ENCODE assay signal across 1 cellular context in genomic region chr1:179293340-179294327, GRCh38.
TF ChIP-seq lines count a peak whose summit lies in the region.

Gene SOAT1 (plus strand): TSS chr1:179293797. CDS start chr1:179302685, 8,888 bp downstream.

TF ChIP-seq in HepG2, 621 proteins besides CTCF, POLR2A, EP300 and RAD21 (continued from another document and continues in another):
- TF ChIP-seq TFAP4 (IDR thresholded peaks at IDR 0.05; ENCODE audit: borderline replicate concordance, low read depth), result no peak
- no peak for TF ChIP-seq CBX1 (IDR thresholded peaks at IDR 0.05; ENCODE audit: low read depth)
- TF ChIP-seq ZNF550 (CRISPR knock-in tag; IDR thresholded peaks at IDR 0.05; ENCODE audit: borderline replicate concordance), result no peak
- no peak for TF ChIP-seq TARDBP (CRISPR knock-in tag; IDR thresholded peaks at IDR 0.05)
- peak; percentile 11; the same call in 1 of the 2 replicates for TF ChIP-seq BHLHE40 (IDR thresholded peaks at IDR 0.05; ENCODE audit: low read length)
- TF ChIP-seq ZNF383 (CRISPR knock-in tag; IDR thresholded peaks at IDR 0.05; ENCODE audit: borderline replicate concordance), result no peak
- no peak for TF ChIP-seq FOXO1 (CRISPR knock-in tag; IDR thresholded peaks at IDR 0.05)
- no peak for TF ChIP-seq ZNF354B (CRISPR knock-in tag; IDR thresholded peaks at IDR 0.05)
- 0 out of 2 replicates have a peak, but pooled peaks have one; percentile 50 for TF ChIP-seq RELA (CRISPR knock-in tag; IDR thresholded peaks at IDR 0.05)
- TF ChIP-seq SMAD9 (CRISPR knock-in tag; IDR thresholded peaks at IDR 0.05), result no peak
- TF ChIP-seq, protein P1, sequence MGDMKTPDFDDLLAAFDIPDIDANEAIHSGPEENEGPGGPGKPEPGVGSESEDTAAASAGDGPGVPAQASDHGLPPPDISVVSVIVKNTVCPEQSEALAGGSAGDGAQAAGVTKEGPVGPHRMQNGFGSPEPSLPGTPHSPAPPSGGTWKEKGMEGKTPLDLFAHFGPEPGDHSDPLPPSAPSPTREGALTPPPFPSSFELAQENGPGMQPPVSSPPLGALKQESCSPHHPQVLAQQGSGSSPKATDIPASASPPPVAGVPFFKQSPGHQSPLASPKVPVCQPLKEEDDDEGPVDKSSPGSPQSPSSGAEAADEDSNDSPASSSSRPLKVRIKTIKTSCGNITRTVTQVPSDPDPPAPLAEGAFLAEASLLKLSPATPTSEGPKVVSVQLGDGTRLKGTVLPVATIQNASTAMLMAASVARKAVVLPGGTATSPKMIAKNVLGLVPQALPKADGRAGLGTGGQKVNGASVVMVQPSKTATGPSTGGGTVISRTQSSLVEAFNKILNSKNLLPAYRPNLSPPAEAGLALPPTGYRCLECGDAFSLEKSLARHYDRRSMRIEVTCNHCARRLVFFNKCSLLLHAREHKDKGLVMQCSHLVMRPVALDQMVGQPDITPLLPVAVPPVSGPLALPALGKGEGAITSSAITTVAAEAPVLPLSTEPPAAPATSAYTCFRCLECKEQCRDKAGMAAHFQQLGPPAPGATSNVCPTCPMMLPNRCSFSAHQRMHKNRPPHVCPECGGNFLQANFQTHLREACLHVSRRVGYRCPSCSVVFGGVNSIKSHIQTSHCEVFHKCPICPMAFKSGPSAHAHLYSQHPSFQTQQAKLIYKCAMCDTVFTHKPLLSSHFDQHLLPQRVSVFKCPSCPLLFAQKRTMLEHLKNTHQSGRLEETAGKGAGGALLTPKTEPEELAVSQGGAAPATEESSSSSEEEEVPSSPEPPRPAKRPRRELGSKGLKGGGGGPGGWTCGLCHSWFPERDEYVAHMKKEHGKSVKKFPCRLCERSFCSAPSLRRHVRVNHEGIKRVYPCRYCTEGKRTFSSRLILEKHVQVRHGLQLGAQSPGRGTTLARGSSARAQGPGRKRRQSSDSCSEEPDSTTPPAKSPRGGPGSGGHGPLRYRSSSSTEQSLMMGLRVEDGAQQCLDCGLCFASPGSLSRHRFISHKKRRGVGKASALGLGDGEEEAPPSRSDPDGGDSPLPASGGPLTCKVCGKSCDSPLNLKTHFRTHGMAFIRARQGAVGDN (CRISPR knock-in tag; IDR thresholded peaks at IDR 0.05), result peak; percentile 91
- peak; percentile 93 for TF ChIP-seq RBFOX2 (IDR thresholded peaks at IDR 0.05; ENCODE audit: low read depth, low read length)
- no peak for TF ChIP-seq ZFP1 (CRISPR knock-in tag; IDR thresholded peaks at IDR 0.05)
- TF ChIP-seq STAG1 (CRISPR knock-in tag; IDR thresholded peaks at IDR 0.05), result no peak
- TF ChIP-seq MAFG (CRISPR knock-in tag; IDR thresholded peaks at IDR 0.05), result no peak
- 0 out of 2 replicates have a peak, but pooled peaks have one; percentile 13 for TF ChIP-seq TP53 (CRISPR knock-in tag; conservative IDR thresholded peaks at IDR 0.05)
- TF ChIP-seq SIN3B (IDR thresholded peaks at IDR 0.05; ENCODE audit: low read length), result no peak
- 0 out of 2 replicates have a peak, but pooled peaks have one; percentile 9 for TF ChIP-seq ZBTB3 (CRISPR knock-in tag; IDR thresholded peaks at IDR 0.05; ENCODE audit: borderline replicate concordance, low read depth)
- TF ChIP-seq ZNF562 (CRISPR knock-in tag; IDR thresholded peaks at IDR 0.05; ENCODE audit: borderline replicate concordance), result no peak
- TF ChIP-seq ZNF549 (CRISPR knock-in tag; IDR thresholded peaks at IDR 0.05), result no peak
- peak; percentile 68 for TF ChIP-seq SALL1 (CRISPR knock-in tag; IDR thresholded peaks at IDR 0.05)
- TF ChIP-seq HMGXB4 (CRISPR knock-in tag; IDR thresholded peaks at IDR 0.05; ENCODE audit: borderline replicate concordance in 1 of 2, low read depth in 1 of 2), result peak; percentile 87; a peak in 3 of 4 replicates
- no peak for TF ChIP-seq SYNCRIP (IDR thresholded peaks at IDR 0.05; ENCODE audit: insufficient read depth, low read depth, low read length)
- TF ChIP-seq KMT2B (CRISPR knock-in tag; IDR thresholded peaks at IDR 0.05), result peak; percentile 81
- TF ChIP-seq FOXK2 (IDR thresholded peaks at IDR 0.05), result no peak
- 0 out of 2 replicates have a peak, but pooled peaks have one; percentile 15 for TF ChIP-seq ZNF652 (CRISPR knock-in tag; IDR thresholded peaks at IDR 0.05; ENCODE audit: borderline replicate concordance, low read depth)
- peak; percentile 74 for TF ChIP-seq NFYC (CRISPR knock-in tag; IDR thresholded peaks at IDR 0.05)
- TF ChIP-seq ATF1 (CRISPR knock-in tag; IDR thresholded peaks at IDR 0.05), result peak; percentile 67
- no peak for TF ChIP-seq THAP11 (CRISPR knock-in tag; IDR thresholded peaks at IDR 0.05)
- peak; percentile 54; the same call in 1 of the 2 replicates for TF ChIP-seq ZMYM3 (CRISPR knock-in tag; IDR thresholded peaks at IDR 0.05)
- TF ChIP-seq, protein P2, sequence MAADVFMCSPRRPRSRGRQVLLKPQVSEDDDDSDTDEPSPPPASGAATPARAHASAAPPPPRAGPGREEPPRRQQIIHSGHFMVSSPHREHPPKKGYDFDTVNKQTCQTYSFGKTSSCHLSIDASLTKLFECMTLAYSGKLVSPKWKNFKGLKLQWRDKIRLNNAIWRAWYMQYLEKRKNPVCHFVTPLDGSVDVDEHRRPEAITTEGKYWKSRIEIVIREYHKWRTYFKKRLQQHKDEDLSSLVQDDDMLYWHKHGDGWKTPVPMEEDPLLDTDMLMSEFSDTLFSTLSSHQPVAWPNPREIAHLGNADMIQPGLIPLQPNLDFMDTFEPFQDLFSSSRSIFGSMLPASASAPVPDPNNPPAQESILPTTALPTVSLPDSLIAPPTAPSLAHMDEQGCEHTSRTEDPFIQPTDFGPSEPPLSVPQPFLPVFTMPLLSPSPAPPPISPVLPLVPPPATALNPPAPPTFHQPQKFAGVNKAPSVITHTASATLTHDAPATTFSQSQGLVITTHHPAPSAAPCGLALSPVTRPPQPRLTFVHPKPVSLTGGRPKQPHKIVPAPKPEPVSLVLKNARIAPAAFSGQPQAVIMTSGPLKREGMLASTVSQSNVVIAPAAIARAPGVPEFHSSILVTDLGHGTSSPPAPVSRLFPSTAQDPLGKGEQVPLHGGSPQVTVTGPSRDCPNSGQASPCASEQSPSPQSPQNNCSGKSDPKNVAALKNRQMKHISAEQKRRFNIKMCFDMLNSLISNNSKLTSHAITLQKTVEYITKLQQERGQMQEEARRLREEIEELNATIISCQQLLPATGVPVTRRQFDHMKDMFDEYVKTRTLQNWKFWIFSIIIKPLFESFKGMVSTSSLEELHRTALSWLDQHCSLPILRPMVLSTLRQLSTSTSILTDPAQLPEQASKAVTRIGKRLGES (CRISPR knock-in tag; IDR thresholded peaks at IDR 0.05; ENCODE audit: borderline replicate concordance), result no peak
- TF ChIP-seq MZF1 (CRISPR knock-in tag; IDR thresholded peaks at IDR 0.05; ENCODE audit: borderline replicate concordance), result no peak
- 0 out of 2 replicates have a peak, but pooled peaks have one; percentile 39 for TF ChIP-seq ZNF280D (CRISPR knock-in tag; IDR thresholded peaks at IDR 0.05)
- TF ChIP-seq POLR2AphosphoS5 (IDR thresholded peaks at IDR 0.05; ENCODE audit: low read depth, low read length), result peak; percentile 87
- TF ChIP-seq ZFP36 (IDR thresholded peaks at IDR 0.05; ENCODE audit: borderline replicate concordance, low read depth, low read length, partially characterized antibody), result no peak
- TF ChIP-seq REXO4 (CRISPR knock-in tag; IDR thresholded peaks at IDR 0.05; ENCODE audit: borderline replicate concordance), result no peak
- TF ChIP-seq GATAD2A (CRISPR knock-in tag; IDR thresholded peaks at IDR 0.05), result no peak
- TF ChIP-seq CEBPG (CRISPR knock-in tag; IDR thresholded peaks at IDR 0.05), result no peak
- TF ChIP-seq IKZF1 (IDR thresholded peaks at IDR 0.05), result no peak
- no peak for TF ChIP-seq NR2F6 (IDR thresholded peaks at IDR 0.05)
- peak; percentile 44 for TF ChIP-seq NR2F6 (CRISPR knock-in tag; IDR thresholded peaks at IDR 0.05)
- TF ChIP-seq ZNF780A (CRISPR knock-in tag; IDR thresholded peaks at IDR 0.05), result 0 out of 2 replicates have a peak, but pooled peaks have one; percentile 16
- no peak for TF ChIP-seq YEATS2 (CRISPR knock-in tag; IDR thresholded peaks at IDR 0.05; ENCODE audit: borderline replicate concordance)
- no peak for TF ChIP-seq PRMT3 (CRISPR knock-in tag; IDR thresholded peaks at IDR 0.05; ENCODE audit: borderline replicate concordance, low read depth)
- TF ChIP-seq SKIL (CRISPR knock-in tag; IDR thresholded peaks at IDR 0.05; ENCODE audit: borderline replicate concordance), result no peak
- peak; percentile 60; the same call in 1 of the 2 replicates for TF ChIP-seq TFDP1 (CRISPR knock-in tag; IDR thresholded peaks at IDR 0.05; ENCODE audit: borderline replicate concordance)
- no peak for TF ChIP-seq ZNF777 (CRISPR knock-in tag; IDR thresholded peaks at IDR 0.05)
- TF ChIP-seq ZBTB20 (CRISPR knock-in tag; IDR thresholded peaks at IDR 0.05; ENCODE audit: borderline replicate concordance, low read depth), result no peak; the same call in 1 of the 2 replicates
- TF ChIP-seq, protein P3, sequence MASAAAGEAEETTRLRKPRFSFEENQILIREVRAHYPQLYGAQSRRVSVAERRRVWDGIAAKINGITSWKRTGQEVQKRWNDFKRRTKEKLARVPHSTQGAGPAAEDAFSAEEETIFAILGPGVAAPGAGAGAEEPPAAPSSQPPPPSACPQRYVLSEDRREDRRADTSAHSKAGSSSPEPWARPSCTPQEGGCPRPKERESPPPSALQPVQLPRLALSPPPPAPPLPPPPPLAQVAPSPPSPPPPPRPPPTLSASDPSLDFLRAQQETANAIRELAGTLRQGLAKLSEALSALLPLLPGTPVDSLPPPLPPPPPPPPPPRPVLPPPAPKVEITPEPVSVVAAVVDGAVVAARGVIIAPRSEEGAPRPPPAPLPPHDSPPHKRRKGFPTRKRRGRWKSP (CRISPR knock-in tag; IDR thresholded peaks at IDR 0.05), result peak; percentile 80
- TF ChIP-seq SSRP1 (CRISPR knock-in tag; IDR thresholded peaks at IDR 0.05), result no peak
- TF ChIP-seq SAP130 (CRISPR knock-in tag; IDR thresholded peaks at IDR 0.05; ENCODE audit: low read depth), result peak; percentile 90
- no peak for TF ChIP-seq MATR3 (CRISPR knock-in tag; IDR thresholded peaks at IDR 0.05)
